8 cellular contexts compared by ENCODE assay signal in genomic region chr5:156824800-156825199, GRCh38. TPM values are rescaled to one million over a fixed set of nuclear protein-coding genes. Genes with fewer than 3 reads are reported as not detected.
DNase-seq lines count a peak whose midpoint lies in the region; ATAC-seq and TF ChIP-seq lines count a peak whose summit lies in the region.

No MANE protein-coding gene starts in this region.

- no peaks in the 10 kb centered on the region for H3K27me3 ChIP-seq in H7 (ENCODE audit: control insufficient read depth, insufficient read depth, low read length)
- H3K27me3 ChIP-seq in NT2/D1 (ENCODE audit: insufficient read depth, insufficient read length), result no peaks in the 10 kb centered on the region
- no peaks in the 10 kb centered on the region for H3K27me3 ChIP-seq in stomach

- no peak overlapping the region for H3K27ac ChIP-seq in stomach

- H3K4me3 ChIP-seq in H7 (ENCODE audit: insufficient read depth, low read depth, low read length) (no peak overlapping the region), NT2/D1 (ENCODE audit: insufficient read length, low read depth) (no peak overlapping the region), stomach (no peak overlapping the region)

- WGBS in stomach, 5 donors, result 6 to 14% (median 10%) methylated on average over 2 of the region's 2 CpGs

- peak; percentile 84 for ATAC-seq in Right ventricle myocardium superior (ENCODE audit: poor library complexity)
- ATAC-seq in activated naive CD4-positive, alpha-beta T cell treated with anti-CD3 and anti-CD28 coated beads, Interleukin-2, amount 50 U/mL, for 72 hours, result no peak

- intact Hi-C loops in Right ventricle myocardium superior (cut with DNase I) (loop anchor here (10.0 kb wide), 2 partner anchors 310 to 880 kb away; no protein-coding TSS in a partner anchor), stomach (cut with DNase I; ENCODE audit: low total_unique reads) (loop anchor here (10.0 kb wide), 1 partner anchor 880 kb away; no protein-coding TSS in a partner anchor)

- H3K9ac ChIP-seq in NT2/D1 (ENCODE audit: insufficient read length, low read depth), result no peak overlapping the region

- TF ChIP-seq CTCF in stomach (IDR thresholded peaks at IDR 0.05), result peak in 4 of 7 experiments; percentile 5 to 43 (median 16)

- DNase-seq in H7, result peak; percentile 26
- peak; percentile 57 for DNase-seq in NT2/D1 (ENCODE audit: low read depth, low spot score)
- DNase-seq in Right ventricle myocardium superior, result no peak
- no peak for DNase-seq in stomach
- DNase-seq in activated naive CD4-positive, alpha-beta T cell treated with anti-CD3 and anti-CD28 coated beads, Interleukin-2, amount 50 U/mL, for 72 hours (ENCODE audit: low spot score in 2 of 2), result no peak
- no peak for DNase-seq in stimulated activated CD4-positive, alpha-beta T cell treated with anti-CD3 and anti-CD28 coated beads, Interleukin-4, amount 100 ng/mL, for 24 hours
- DNase-seq in NOMO-1 treated with dmso at 0.1 percent for 144 hours (lab: John Stamatoyannopoulos, UW; ENCODE audit: unreplicated experiment), result no peak
- no peak for DNase-seq in LoVo (ENCODE audit: low spot score)

- H3K4me1 ChIP-seq in NT2/D1 (ENCODE audit: insufficient read depth, insufficient read length) (peaks cover 2% of the 10 kb centered on the region), stomach (no peaks in the 10 kb centered on the region)

- TF ChIP-seq POLR2A in stomach (IDR thresholded peaks at IDR 0.05), result no peak

- peaks cover 0 to 30% of the 10 kb centered on the region in 2 donors for H3K36me3 Mint-ChIP-seq in activated naive CD4-positive, alpha-beta T cell treated with anti-CD3 and anti-CD28 coated beads, Interleukin-2, amount 50 U/mL, for 72 hours

- peaks cover 0 to 12% of the 10 kb centered on the region in 2 donors for H3K9me3 Mint-ChIP-seq in activated naive CD4-positive, alpha-beta T cell treated with anti-CD3 and anti-CD28 coated beads, Interleukin-2, amount 50 U/mL, for 72 hours

- no peaks in the 10 kb centered on the region for H3K9me3 ChIP-seq in NT2/D1 (ENCODE audit: insufficient read depth, low read length)
- H3K9me3 ChIP-seq in stomach, result no peaks in the 10 kb centered on the region

- H3K36me3 ChIP-seq in H7 (replicated peaks; ENCODE audit: control insufficient read depth, insufficient read depth, low read length), result no peaks in the 10 kb centered on the region
- no peaks in the 10 kb centered on the region for H3K36me3 ChIP-seq in NT2/D1 (ENCODE audit: insufficient read depth, insufficient read length, low read length)
- H3K36me3 ChIP-seq in stomach, result no peaks in the 10 kb centered on the region

- TF ChIP-seq EP300 in stomach (IDR thresholded peaks at IDR 0.05), result no peak

- no peak overlapping the region for H3K27ac Mint-ChIP-seq in activated naive CD4-positive, alpha-beta T cell treated with anti-CD3 and anti-CD28 coated beads, Interleukin-2, amount 50 U/mL, for 72 hours

RNA-seq across cellular contexts. Expression of gene PPP1R2B, which starts 25.3 kb away (rescaled TPM):
- total RNA-seq in H7 (2014; rRNA removed; shearing (Covaris generic)), result not detected in 2 replicates
- total RNA-seq in Right ventricle myocardium superior (not detected), stomach (not detected)
- not detected for polyA plus RNA-seq in stomach
- total RNA-seq in activated naive CD4-positive, alpha-beta T cell treated with anti-CD3 and anti-CD28 coated beads, Interleukin-2, amount 50 U/mL, for 72 hours, result under 1 TPM; 0.57 to 0.72 TPM

Comparison
In these comparisons a context has a peak if more than half of its experiments do, and no peak if none do; other contexts are left out.
1. DNase-seq: peak in H7 (single experiment) and NT2/D1 (single experiment); none in Right ventricle myocardium superior (single experiment), stomach (single experiment), activated naive CD4-positive, alpha-beta T cell treated with anti-CD3 and anti-CD28 coated beads, Interleukin-2, amount 50 U/mL, for 72 hours (0 of 2), stimulated activated CD4-positive, alpha-beta T cell treated with anti-CD3 and anti-CD28 coated beads, Interleukin-4, amount 100 ng/mL, for 24 hours (single experiment), NOMO-1 treated with dmso at 0.1 percent for 144 hours (single experiment) and LoVo (single experiment).